ENCODE assay signal across 1 cellular context in genomic region chrX:11789809-11790208, GRCh38.
TF ChIP-seq lines count a peak whose summit lies in the region.

No MANE protein-coding gene starts in this region.

TF ChIP-seq in GM12878, 131 proteins besides CTCF, POLR2A, EP300 and RAD21 (continued from another document and continues in another):
- TF ChIP-seq TCF3 (IDR thresholded peaks at IDR 0.05; ENCODE audit: borderline replicate concordance, insufficient read depth, low read depth, low read length), result no peak
- TF ChIP-seq CUX1 (IDR thresholded peaks at IDR 0.05; ENCODE audit: insufficient replicate concordance, low read depth, low read length), result no peak
- TF ChIP-seq EGR1 (IDR thresholded peaks at IDR 0.05; ENCODE audit: borderline replicate concordance in 1 of 2, low read depth in 2 of 2, low read length in 2 of 2), result no peak
- TF ChIP-seq ZBED1 (IDR thresholded peaks at IDR 0.05; ENCODE audit: borderline replicate concordance), result peak; percentile 36; the same call in 1 of the 2 replicates
- TF ChIP-seq ZNF24 (IDR thresholded peaks at IDR 0.05), result peak; percentile 77; the same call in 1 of the 2 replicates
- TF ChIP-seq POLR2AphosphoS2 (IDR thresholded peaks at IDR 0.05; ENCODE audit: low read depth, low read length), result no peak
- peak; percentile 61 for TF ChIP-seq MEF2B (IDR thresholded peaks at IDR 0.05; ENCODE audit: partially characterized antibody, poor library complexity, severe bottlenecking)
- TF ChIP-seq MYC (IDR thresholded peaks at IDR 0.05; ENCODE audit: insufficient read depth, insufficient read length, insufficient replicate concordance, low read length, severe bottlenecking), result no peak
- TF ChIP-seq SKIL (IDR thresholded peaks at IDR 0.05; ENCODE audit: low read depth, poor library complexity, severe bottlenecking), result peak; percentile 67
- TF ChIP-seq RUNX3 (IDR thresholded peaks at IDR 0.05; ENCODE audit: low read length), result peak; percentile 64
- TF ChIP-seq ZZZ3 (IDR thresholded peaks at IDR 0.05; ENCODE audit: control insufficient read depth, insufficient read length, low read depth), result no peak
- TF ChIP-seq JUND (IDR thresholded peaks at IDR 0.05; ENCODE audit: low read depth, low read length), result no peak
- TF ChIP-seq PRDM15 (CRISPR knock-in tag; IDR thresholded peaks at IDR 0.05), result no peak
- no peak for TF ChIP-seq ZNF207 (IDR thresholded peaks at IDR 0.05; ENCODE audit: borderline replicate concordance)
- TF ChIP-seq HDAC6 (IDR thresholded peaks at IDR 0.05; ENCODE audit: unreplicated experiment), result no peak
- TF ChIP-seq IRF4 (IDR thresholded peaks at IDR 0.05; ENCODE audit: low read depth, low read length), result peak; percentile 64; the same call in 1 of the 2 replicates
- no peak for TF ChIP-seq E2F4 (IDR thresholded peaks at IDR 0.05; ENCODE audit: low read depth, low read length)
- no peak for TF ChIP-seq GATAD2B (conservative IDR thresholded peaks at IDR 0.05; ENCODE audit: low read depth)
- no peak for TF ChIP-seq RBBP5 (conservative IDR thresholded peaks at IDR 0.05)
- TF ChIP-seq PML (IDR thresholded peaks at IDR 0.05; ENCODE audit: low read length), result no peak
- TF ChIP-seq RCOR1 (conservative IDR thresholded peaks at IDR 0.05; ENCODE audit: low read depth, low read length), result no peak
- peak; percentile 48; the same call in 1 of the 2 replicates for TF ChIP-seq CREM (IDR thresholded peaks at IDR 0.05; ENCODE audit: low read depth)
- TF ChIP-seq YBX1 (IDR thresholded peaks at IDR 0.05), result no peak
- TF ChIP-seq SP1 (IDR thresholded peaks at IDR 0.05; ENCODE audit: low read depth, low read length), result no peak
- no peak; the same call in 1 of the 2 replicates for TF ChIP-seq ZBTB40 (IDR thresholded peaks at IDR 0.05; ENCODE audit: borderline replicate concordance)
- TF ChIP-seq CEBPB (IDR thresholded peaks at IDR 0.05; ENCODE audit: borderline replicate concordance in 1 of 2, low read depth in 2 of 2, low read length in 2 of 2), result no peak
- no peak for TF ChIP-seq SIX5 (IDR thresholded peaks at IDR 0.05; ENCODE audit: low read depth, low read length, severe bottlenecking)
- peak; percentile 38 for TF ChIP-seq JUNB (IDR thresholded peaks at IDR 0.05)
- TF ChIP-seq TCF12 (IDR thresholded peaks at IDR 0.05; ENCODE audit: low read depth, low read length), result no peak
- TF ChIP-seq IRF3 (IDR thresholded peaks at IDR 0.05), result no peak
- TF ChIP-seq TCF7 (IDR thresholded peaks at IDR 0.05; ENCODE audit: borderline replicate concordance), result 0 out of 2 replicates have a peak, but pooled peaks have one; percentile 19
- TF ChIP-seq CHD4 (IDR thresholded peaks at IDR 0.05), result no peak
- no peak for TF ChIP-seq NR2C1 (IDR thresholded peaks at IDR 0.05)
- no peak for TF ChIP-seq GABPA (IDR thresholded peaks at IDR 0.05; ENCODE audit: low read depth)
- peak; percentile 96 for TF ChIP-seq SPI1 (IDR thresholded peaks at IDR 0.05; ENCODE audit: borderline replicate concordance, insufficient read depth, low read depth, low read length)
- peak; percentile 82 for TF ChIP-seq BMI1 (IDR thresholded peaks at IDR 0.05; ENCODE audit: borderline replicate concordance)
- TF ChIP-seq LARP7 (IDR thresholded peaks at IDR 0.05), result no peak
- no peak for TF ChIP-seq ZNF384 (IDR thresholded peaks at IDR 0.05; ENCODE audit: borderline replicate concordance, low read depth, low read length)
- no peak for TF ChIP-seq ESRRA (IDR thresholded peaks at IDR 0.05; ENCODE audit: low read length)
- TF ChIP-seq STAT3 (IDR thresholded peaks at IDR 0.05; ENCODE audit: low read depth, low read length), result no peak
- TF ChIP-seq RELA (IDR thresholded peaks at IDR 0.05; ENCODE audit: borderline replicate concordance, partially characterized antibody), result no peak
- peak; percentile 31; the same call in 1 of the 2 replicates for TF ChIP-seq IKZF1 (conservative IDR thresholded peaks at IDR 0.05)
- no peak for TF ChIP-seq SREBF1 (IDR thresholded peaks at IDR 0.05; ENCODE audit: low read length)
- TF ChIP-seq E4F1 (IDR thresholded peaks at IDR 0.05; ENCODE audit: borderline replicate concordance, partially characterized antibody), result no peak
- no peak for TF ChIP-seq KLF5 (IDR thresholded peaks at IDR 0.05; ENCODE audit: partially characterized antibody)
